ENCODE assay signal across 23 cellular contexts in the genomic region with DNA sequence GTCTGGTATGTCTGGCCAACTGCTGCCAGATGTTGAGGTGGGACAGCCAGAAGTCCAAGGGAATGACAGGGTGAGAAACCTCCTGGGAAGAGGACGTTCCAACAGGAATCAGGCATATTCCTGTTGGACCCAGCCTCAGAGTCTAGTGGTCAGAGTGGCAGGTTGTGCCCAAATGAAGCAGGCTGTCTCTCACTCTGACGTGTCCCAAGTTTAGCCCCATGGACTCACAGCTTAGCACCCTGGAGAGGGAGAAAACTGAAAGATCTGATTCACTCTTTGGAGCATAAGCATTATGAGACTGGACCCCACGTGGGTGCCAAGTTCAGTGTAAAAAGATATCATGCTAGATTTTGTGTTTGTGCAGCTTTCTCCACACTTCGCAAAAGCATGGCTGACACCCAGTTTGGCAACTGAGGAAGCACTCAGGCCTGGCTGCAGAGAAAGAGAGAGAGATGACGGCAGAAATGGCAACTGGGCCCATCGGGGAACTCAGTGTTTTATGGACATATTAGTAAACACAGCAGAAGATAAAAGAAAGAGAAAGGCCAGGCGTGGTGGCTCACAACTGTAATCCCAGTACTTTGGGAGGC.
"Had no signal": no experiment of that assay in that cellular context is flagged by ENCODE, and none has a peak within 500 bp of the region (broad histone marks: within the 10 kb centered on the region; RNA-seq: fewer than 3 reads in every experiment).

No MANE protein-coding gene starts in this region.

- H3K9ac ChIP-seq: KMS-11 had no signal

- H3K27ac ChIP-seq: body of pancreas, KMS-11, VCaP had no signal

- H3K27me3 Mint-ChIP-seq: activated CD4-positive, alpha-beta memory T cell treated with anti-CD3 and anti-CD28 coated beads, Interleukin-2, amount 10 ng/mL, durations not matched to agents 7 days and 5 days; activated naive CD4-positive, alpha-beta T cell treated with anti-CD3 and anti-CD28 coated beads, Interleukin-2, amount 50 U/mL, for 24 hours; T-helper 17 cell had no signal

- H3K4me1 ChIP-seq: body of pancreas had no signal

- H3K27ac Mint-ChIP-seq: activated CD4-positive, alpha-beta memory T cell treated with anti-CD3 and anti-CD28 coated beads, Interleukin-2, amount 10 ng/mL, durations not matched to agents 7 days and 5 days; activated naive CD4-positive, alpha-beta T cell treated with anti-CD3 and anti-CD28 coated beads, Interleukin-2, amount 50 U/mL, for 24 hours; IgD-negative memory B cell; T-helper 17 cell had no signal

- H3K9me3 Mint-ChIP-seq: activated CD4-positive, alpha-beta memory T cell treated with anti-CD3 and anti-CD28 coated beads, Interleukin-2, amount 10 ng/mL, durations not matched to agents 7 days and 5 days; activated naive CD4-positive, alpha-beta T cell treated with anti-CD3 and anti-CD28 coated beads, Interleukin-2, amount 50 U/mL, for 24 hours; IgD-negative memory B cell had no signal

- H3K4me3 ChIP-seq: body of pancreas had no signal

- H3K4me2 ChIP-seq: KMS-11 had no signal

- DNase-seq: activated CD4-positive, alpha-beta memory T cell treated with anti-CD3 and anti-CD28 coated beads, Interleukin-2, amount 10 ng/mL, durations not matched to agents 7 days and 5 days; activated CD4-positive, alpha-beta T cell treated with anti-CD3 and anti-CD28 coated beads, Interleukin-2, amount 50 U/mL, for 1 hour; activated CD4-positive, CD25-positive, alpha-beta regulatory T cell; activated T-cell treated with anti-CD3 and anti-CD28 coated beads for 4 hours; aorta; body of pancreas; NCI-H1092; NCI-H1417 treated with DMSO at 0.1 percent for 48 hours; NCI-H1694 treated with DMSO at 0.1 percent for 48 hours; NCI-H2029 treated with DMSO at 0.1 percent for 48 hours; NCI-H510A treated with DMSO at 0.1 percent for 48 hours; NCI-H69; NK-92 treated with Interleukin-12 subunit alpha and Interleukin-12 subunit beta, amount 100 ng/mL, for 24 hours; OCI-M1; RPMI8226; SHP77; T-helper 17 cell; T1000 had no signal

- H3K4me3 Mint-ChIP-seq: activated CD4-positive, alpha-beta memory T cell treated with anti-CD3 and anti-CD28 coated beads, Interleukin-2, amount 10 ng/mL, durations not matched to agents 7 days and 5 days; activated naive CD4-positive, alpha-beta T cell treated with anti-CD3 and anti-CD28 coated beads, Interleukin-2, amount 50 U/mL, for 24 hours; T-helper 17 cell had no signal

- H3K9me3 ChIP-seq: body of pancreas had no signal

- H3K27me3 ChIP-seq: body of pancreas had no signal

- H3K36me3 Mint-ChIP-seq: activated naive CD4-positive, alpha-beta T cell treated with anti-CD3 and anti-CD28 coated beads, Interleukin-2, amount 50 U/mL, for 24 hours; IgD-negative memory B cell had no signal

- ATAC-seq: body of pancreas, Panc1, T-helper 17 cell had no signal
